In the genomic region with DNA sequence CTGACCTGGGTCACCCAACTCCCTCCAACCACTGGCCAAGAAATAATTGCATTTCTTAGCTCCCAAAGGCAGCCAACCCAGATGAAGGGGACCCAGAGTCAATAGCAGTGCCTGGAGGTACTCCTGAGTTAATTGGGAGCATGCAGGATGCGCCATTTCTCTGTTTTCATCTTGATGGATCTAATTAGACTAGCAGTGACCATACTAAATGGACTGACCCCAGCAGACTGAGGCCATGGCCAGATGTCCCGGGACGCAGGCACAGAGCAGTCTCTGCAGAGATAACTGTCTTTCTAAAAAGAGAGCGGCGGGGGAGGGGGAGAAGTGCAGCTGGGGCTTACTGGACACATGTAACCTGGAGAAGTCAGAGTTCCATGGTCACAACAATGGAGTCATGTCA, we compare ENCODE assay signal across 21 cellular contexts. TPM values are rescaled to one million over a fixed set of nuclear protein-coding genes. Genes with fewer than 3 reads are reported as not detected.
DNase-seq lines count a peak whose midpoint lies in the region; ATAC-seq, FAIRE-seq and TF ChIP-seq lines count a peak whose summit lies in the region.
"Had no signal": no experiment of that assay in that cellular context is flagged by ENCODE, and none has a peak within 500 bp of the region (broad histone marks: within the 10 kb centered on the region; RNA-seq: fewer than 3 reads in every experiment).

No MANE protein-coding gene starts in this region.

- no peak overlapping the region for H2AK5ac ChIP-seq in H1 (ENCODE audit: low read depth, low read length)

- H3K9me2 ChIP-seq in SK-N-SH = no peaks in the 10 kb centered on the region

- no peak overlapping the region for H3K27ac Mint-ChIP-seq in endothelial cell (ENCODE audit: unreplicated experiment)
- H3K27ac Mint-ChIP-seq: CD8-positive, alpha-beta T cell; GM23338; HFFc6 had no signal

- peak; percentile 43 for TF ChIP-seq RAD21 in SK-N-SH (IDR thresholded peaks at IDR 0.05; ENCODE audit: low read length)
- no peak for TF ChIP-seq RAD21 in H1 (IDR thresholded peaks at IDR 0.05 in 1 of 2, conservative IDR thresholded peaks at IDR 0.05 in 1 of 2; ENCODE audit: low read depth in 2 of 2, low read length in 2 of 2)

- H2BK5ac ChIP-seq in H1 (ENCODE audit: low read depth, low read length) = no peak overlapping the region

- no peak overlapping the region for H2AFZ ChIP-seq in SK-N-SH (ENCODE audit: low read depth)
- H2AFZ ChIP-seq in H1 (ENCODE audit: low read length) = no peak overlapping the region
- H2AFZ ChIP-seq: GM23338 had no signal

- no peak overlapping the region for H4K91ac ChIP-seq in H1 (replicated peaks; ENCODE audit: insufficient read length, low read length)

- peaks cover 7% of the 10 kb centered on the region; the same call in 1 of the 2 replicates for H3K23me2 ChIP-seq in H1 (ENCODE audit: low read depth, low read length)

- H3K4me2 ChIP-seq in SK-N-SH = no peak overlapping the region
- no peak overlapping the region for H3K4me2 ChIP-seq in H1 (ENCODE audit: insufficient read depth in 1 of 2, low read depth in 2 of 2, low read length in 2 of 2)
- H3K4me2 ChIP-seq: BLaER1, GM23338 had no signal

- DNase-seq in SK-N-SH (peak; percentile 71), H1 (ENCODE audit: low read depth in 1 of 2, low spot score in 2 of 2) (no peak), islet precursor cell (peak; percentile 27), SW480 (ENCODE audit: low spot score) (no peak), endothelial cell (ENCODE audit: low spot score) (no peak)
- DNase-seq: Caco-2; CD4-positive, CD25-positive, alpha-beta regulatory T cell; CD8-positive, alpha-beta T cell; DMS153; DND-41; HFFc6 had no signal

- H3K36me3 ChIP-seq in SK-N-SH (replicated peaks in 1 of 2; ENCODE audit: control insufficient read depth in 1 of 2, insufficient read depth in 2 of 2, low read length in 1 of 2) = no peaks in the 10 kb centered on the region
- no peaks in the 10 kb centered on the region for H3K36me3 ChIP-seq in H1 (ENCODE audit: control insufficient read depth in 2 of 4, insufficient read depth in 4 of 4, low read length in 3 of 4)
- H3K36me3 ChIP-seq: BLaER1, HAP-1 had no signal

- peak in 1 of 2 experiments; percentile 98; a peak in 2 of 4 replicates for TF ChIP-seq EP300 in SK-N-SH (IDR thresholded peaks at IDR 0.05; ENCODE audit: borderline replicate concordance in 1 of 2, low read depth in 1 of 2, low read length in 1 of 2)
- no peak for TF ChIP-seq EP300 in H1 (IDR thresholded peaks at IDR 0.05; ENCODE audit: borderline replicate concordance in 1 of 2, low read depth in 2 of 2, low read length in 2 of 2)

- H4K20me1 ChIP-seq in SK-N-SH (ENCODE audit: insufficient read depth) (no peaks in the 10 kb centered on the region), H1 (replicated peaks in 1 of 2; ENCODE audit: control insufficient read depth in 1 of 2, insufficient read depth in 2 of 2, low read length in 2 of 2) (peaks cover 0 to 4% of the 10 kb centered on the region in 2 experiments)
- H4K20me1 ChIP-seq: BLaER1 had no signal

- H3K4me1 Mint-ChIP-seq in endothelial cell (ENCODE audit: unreplicated experiment) = no peaks in the 10 kb centered on the region
- H3K4me1 Mint-ChIP-seq: CD4-positive, CD25-positive, alpha-beta regulatory T cell; GM23338 had no signal

- H3K9me3 ChIP-seq in SK-N-SH = no peaks in the 10 kb centered on the region
- no peaks in the 10 kb centered on the region for H3K9me3 ChIP-seq in H1 (ENCODE audit: insufficient read depth in 2 of 2, low read depth in 1 of 2, low read length in 1 of 2)
- H3K9me3 ChIP-seq: BLaER1, Caco-2, HAP-1 had no signal

- WGBS in SK-N-SH (ENCODE audit: low lambda C conversion rate) = 4% methylated on average over 5 of the region's 5 CpGs
- WGBS in H1 (ENCODE audit: extremely low coverage in 1 of 2, insufficient coverage in 1 of 2, insufficient read length in 1 of 2, insufficient replicate concordance in 2 of 2, low coverage in 1 of 2, low lambda C conversion rate in 2 of 2, missing lambda C conversion rate in 1 of 2), 2 experiments = 88% methylated on average over 5 of the region's 5 CpGs; no CpG with 5 or more reads in 1 of the 2 experiments

- no peak overlapping the region for H3K18ac ChIP-seq in H1 (ENCODE audit: extremely low read depth, low read length)

- H3K4ac ChIP-seq in H1 (replicated peaks; ENCODE audit: insufficient read length, low read depth, low read length) = no peak overlapping the region

- H3K23ac ChIP-seq in H1 (ENCODE audit: insufficient read length) = no peak overlapping the region

- no peaks in the 10 kb centered on the region for H3F3A ChIP-seq in SK-N-SH (replicated peaks; ENCODE audit: insufficient read depth)

- no peaks in the 10 kb centered on the region for H3K36me3 Mint-ChIP-seq in endothelial cell (ENCODE audit: low read depth, unreplicated experiment)
- H3K36me3 Mint-ChIP-seq: CD4-positive, CD25-positive, alpha-beta regulatory T cell; CD8-positive, alpha-beta T cell had no signal

- H3K79me1 ChIP-seq in H1 (ENCODE audit: low read depth, low read length) = no peaks in the 10 kb centered on the region

- no peak overlapping the region; the same call in 1 of the 2 replicates for H2BK12ac ChIP-seq in H1 (ENCODE audit: low read depth, low read length)

- H4K5ac ChIP-seq in H1 (ENCODE audit: insufficient read length, low read depth, low read length) = no peak overlapping the region

- H3K27me3 Mint-ChIP-seq in endothelial cell (ENCODE audit: unreplicated experiment) = peaks cover 1% of the 10 kb centered on the region
- H3K27me3 Mint-ChIP-seq: CD4-positive, CD25-positive, alpha-beta regulatory T cell had no signal

- no peak overlapping the region for H3K14ac ChIP-seq in H1 (ENCODE audit: insufficient read length)

- no peak for TF ChIP-seq POLR2A in H1 (IDR thresholded peaks at IDR 0.05; ENCODE audit: control extremely low read depth in 1 of 2, low read depth in 2 of 2, low read length in 2 of 2)

- POLR2A ChIA-PET in SK-N-SH (lab: Yijun Ruan, JAX) (interaction anchor here (1.0 to 1.3 kb wide), 3 partner anchors 10 to 57 kb away, joined by 3 to 6 read pairs (median 4); partner anchors contain the start of gene CMKLR1), H1 (lab: Charles Lee; ENCODE audit: partially characterized antibody) (no interaction called here)

- ATAC-seq in GM18868 (IDR thresholded peaks at IDR 0.05; ENCODE audit: unreplicated experiment) = no peak
- ATAC-seq: CD8-positive, alpha-beta T cell; GM23338 had no signal

- peak overlapping the region in 1 of 2 experiments; percentile 98; a peak in 2 of 4 replicates for H3K27ac ChIP-seq in SK-N-SH (ENCODE audit: low read depth in 2 of 2, low read length in 1 of 2)
- no peak overlapping the region for H3K27ac ChIP-seq in H1 (ENCODE audit: low read depth, low read length)
- H3K27ac ChIP-seq: BLaER1, C4-2B had no signal

- H3K9ac ChIP-seq in SK-N-SH (no peak overlapping the region), H1 (replicated peaks in 1 of 4; ENCODE audit: extremely low read depth in 1 of 4, low read depth in 3 of 4, low read length in 3 of 4) (no peak overlapping the region)
- H3K9ac ChIP-seq: BLaER1 had no signal

- CTCF ChIA-PET in SK-N-SH (lab: Yijun Ruan, JAX) (interaction anchor here (0.6 to 2.6 kb wide), 5 partner anchors 16 to 162 kb away, joined by 3 to 16 read pairs (median 5); no protein-coding TSS in a partner anchor), H1 (lab: Charles Lee; ENCODE audit: partially characterized antibody) (interaction anchor here (1.0 to 1.3 kb wide), 2 partner anchors 65 to 120 kb away, joined by 3 to 5 read pairs; no protein-coding TSS in a partner anchor)

- no peaks in the 10 kb centered on the region for H3K27me3 ChIP-seq in SK-N-SH (ENCODE audit: insufficient read depth)
- no peaks in the 10 kb centered on the region for H3K27me3 ChIP-seq in H1 (replicated peaks in 1 of 4; ENCODE audit: control insufficient read depth in 3 of 4, extremely low read depth in 1 of 4, insufficient read depth in 3 of 4, low read length in 3 of 4)
- H3K27me3 ChIP-seq: BLaER1 had no signal

- no peak overlapping the region for H2BK120ac ChIP-seq in H1 (replicated peaks; ENCODE audit: low read depth, low read length)

- H3K4me3 Mint-ChIP-seq in endothelial cell (ENCODE audit: unreplicated experiment) = no peak overlapping the region
- H3K4me3 Mint-ChIP-seq: CD4-positive, CD25-positive, alpha-beta regulatory T cell; CD8-positive, alpha-beta T cell; GM23338; HFFc6 had no signal

- H3K79me2 ChIP-seq in SK-N-SH (ENCODE audit: insufficient read depth) (no peaks in the 10 kb centered on the region), H1 (ENCODE audit: control insufficient read depth in 1 of 2, insufficient read depth in 2 of 2, low read length in 2 of 2) (no peaks in the 10 kb centered on the region)

- H2BK15ac ChIP-seq in H1 (ENCODE audit: low read length) = no peak overlapping the region

- H3K4me1 ChIP-seq in SK-N-SH (ENCODE audit: control insufficient read depth in 1 of 2, insufficient read depth in 2 of 2, low read depth in 1 of 2, low read length in 1 of 2) (peaks cover 0 to 49% of the 10 kb centered on the region in 2 experiments; a peak in 1 of 4 replicates), H1 (replicated peaks in 1 of 4; ENCODE audit: control insufficient read depth in 3 of 4, insufficient read depth in 4 of 4, low read length in 3 of 4) (peaks cover 0 to 8% (median 3%) of the 10 kb centered on the region in 4 experiments; a peak in 4 of 7 replicates)
- H3K4me1 ChIP-seq: BLaER1, Caco-2, HAP-1 had no signal

- TF ChIP-seq CTCF in SK-N-SH (IDR thresholded peaks at IDR 0.05) (no peak), H1 (IDR thresholded peaks at IDR 0.05; ENCODE audit: control extremely low read depth in 1 of 3, insufficient read depth in 1 of 3, low read depth in 1 of 3, low read length in 3 of 3) (no peak), endothelial cell (IDR thresholded peaks at IDR 0.05; ENCODE audit: unreplicated experiment) (no peak)

- FAIRE-seq in H1 (lab: Jason Lieb, UNC) = no peak
- FAIRE-seq: G401.6, GM12892, GM19239, H54 had no signal

- H4K8ac ChIP-seq in H1 (ENCODE audit: extremely low read depth, insufficient read depth, low read length) = no peak overlapping the region

- no peak overlapping the region for H3K4me3 ChIP-seq in SK-N-SH (ENCODE audit: low read depth in 2 of 2, low read length in 1 of 2)
- H3K4me3 ChIP-seq in H1 (ENCODE audit: extremely low read depth in 1 of 4, insufficient read depth in 2 of 4, low read depth in 3 of 4, low read length in 4 of 4) = no peak overlapping the region
- H3K4me3 ChIP-seq: BLaER1, GM23338, HAP-1 had no signal

- H3K56ac ChIP-seq in H1 (replicated peaks; ENCODE audit: insufficient read length, low read depth, low read length) = no peak overlapping the region

- H2BK20ac ChIP-seq in H1 (ENCODE audit: low read length) = peak overlapping the region; percentile 82; the same call in 1 of the 2 replicates

- H3K9me3 Mint-ChIP-seq in endothelial cell (ENCODE audit: unreplicated experiment) = no peaks in the 10 kb centered on the region
- H3K9me3 Mint-ChIP-seq: GM23338 had no signal

RNA-seq across cellular contexts. Expression of gene CMKLR1, which starts 53.2 kb away (rescaled TPM):
- polyA plus RNA-seq in SK-N-SH (2012; rRNA removed) (0.15 and 0.31 TPM in 2 replicates), H1 (2011; rRNA removed) (2.8 and 2.9 TPM in 2 replicates)
- 0.45 and 0.51 TPM in 2 replicates for polyA plus RNA-seq in SK-N-SH (2012; cell fraction: cytosol; rRNA removed)
- 0.10 and 0.35 TPM in 2 replicates for polyA plus RNA-seq in SK-N-SH (2012; cell fraction: nucleus; rRNA removed)
- total RNA-seq in H1 (2021; fragmentation: NEBNext Ultra II Directional; extraction: Animal tissue kit (Norgen Biotek cat#: 25700)) = 1.7 and 2.1 TPM in 2 replicates
- polyA plus RNA-seq in H1 (2011; cell fraction: cytosol; rRNA removed) = 1.3 TPM
- polyA plus RNA-seq in H1 (2011; cell fraction: nucleus; rRNA removed) = 1.8 TPM
- polyA plus RNA-seq in H1 (2012, experiment 1 of 2) = 0.69 to 2.0 TPM (median 1.2 TPM) in 4 replicates
- polyA plus RNA-seq in H1 (2012, experiment 2 of 2) = 0.59 TPM
- polyA plus RNA-seq in H1 (2013, experiment 1 of 2) = 1.4 TPM
- 1.7 TPM for polyA plus RNA-seq in H1 (2013, experiment 2 of 2)
- 10.8 and 12.2 TPM in 2 replicates for polyA minus RNA-seq in H1 (2011; rRNA and poly(A)+ RNA removed)
- 0.81 TPM for polyA minus RNA-seq in H1 (2011; cell fraction: cytosol; rRNA and poly(A)+ RNA removed)
- polyA minus RNA-seq in H1 (2011; cell fraction: nucleus; rRNA and poly(A)+ RNA removed) = 1.7 TPM
- 0.51 TPM for total RNA-seq in endothelial cell (ENCODE audit: unreplicated experiment)
- total RNA-seq: A172; Caco-2; CD8-positive, alpha-beta T cell; HFFc6 had no signal

Comparison
In these comparisons a context has a peak if more than half of its experiments do, and no peak if none do; other contexts are left out.
1. DNase-seq: peak in SK-N-SH (single experiment) and islet precursor cell (single experiment); none in H1 (0 of 2), SW480 (single experiment) and endothelial cell (single experiment).
2. Of the 17 proteins assayed by ChIP-seq in both H1 and SK-N-SH: peak only in H1: none; only in SK-N-SH: CHD2, RAD21 and TCF12; in both: none; in neither: 13; mixed calls (peak in some experiments, not most) for 1.